In genomic region chr17:79577485-79578187, GRCh38 we compare ENCODE assay signal across 19 cellular contexts. TPM values are rescaled to one million over a fixed set of nuclear protein-coding genes. Genes with fewer than 3 reads are reported as not detected.
DNase-seq lines count a peak whose midpoint lies in the region; ATAC-seq and TF ChIP-seq lines count a peak whose summit lies in the region.
"Had no signal": no experiment of that assay in that cellular context is flagged by ENCODE, and none has a peak within 500 bp of the region (broad histone marks: within the 10 kb centered on the region; RNA-seq: fewer than 3 reads in every experiment).

No MANE protein-coding gene starts in this region.

- TF ChIP-seq CTCF in osteoblast (IDR thresholded peaks at IDR 0.05; ENCODE audit: extremely low read depth, low read depth, low read length): no peak

- no peaks in the 10 kb centered on the region for H3K4me1 ChIP-seq in osteoblast (ENCODE audit: insufficient read depth, low read length)
- H3K4me1 ChIP-seq: HAP-1 had no signal

- H3K4me2 ChIP-seq in osteoblast (ENCODE audit: insufficient read depth, low read length): no peak overlapping the region
- H3K4me2 ChIP-seq: BLaER1 had no signal

- H4K20me1 ChIP-seq in osteoblast (ENCODE audit: insufficient read depth, low read length): no peaks in the 10 kb centered on the region
- H4K20me1 ChIP-seq: BLaER1 had no signal

- peak; percentile 93 for DNase-seq in cerebellar cortex (ENCODE audit: low spot score)
- DNase-seq in cerebellum (ENCODE audit: low spot score): peak; percentile 88
- DNase-seq in osteoblast (ENCODE audit: insufficient read length, low spot score, missing footprints): peak; percentile 42
- DNase-seq in activated CD4-positive, alpha-beta T cell treated with anti-CD3 and anti-CD28 coated beads for 1 hour: no peak
- DNase-seq in natural killer cell treated with Interleukin-12 subunit alpha and Interleukin-12 subunit beta and Interleukin-15 and Interleukin-18, amount 100 ng/mL, for 72 hours (ENCODE audit: low spot score): no peak
- no peak for DNase-seq in HuH-7 (ENCODE audit: low spot score)
- DNase-seq: CD4-positive, CD25-positive, alpha-beta regulatory T cell; CD8-positive, alpha-beta memory T cell; DMS 273 treated with DMSO at 0.1 percent for 48 hours; DMS79; GOT3; HFFc6 had no signal

- ATAC-seq in natural killer cell treated with Interleukin-12 subunit alpha and Interleukin-12 subunit beta and Interleukin-15 and Interleukin-18, amount 100 ng/mL, for 72 hours: no peak

- H3K27me3 ChIP-seq in osteoblast (ENCODE audit: insufficient read depth, low read length): no peaks in the 10 kb centered on the region
- H3K27me3 ChIP-seq: BLaER1 had no signal

- no peak overlapping the region for H3K4me3 Mint-ChIP-seq in natural killer cell treated with Interleukin-12 subunit alpha and Interleukin-12 subunit beta and Interleukin-15 and Interleukin-18, amount 100 ng/mL, for 72 hours
- H3K4me3 Mint-ChIP-seq: B cell; CD4-positive, CD25-positive, alpha-beta regulatory T cell; CD8-positive, alpha-beta memory T cell; HFFc6 had no signal

- peaks cover 0 to 5% of the 10 kb centered on the region in 2 donors for H3K27me3 Mint-ChIP-seq in natural killer cell treated with Interleukin-12 subunit alpha and Interleukin-12 subunit beta and Interleukin-15 and Interleukin-18, amount 100 ng/mL, for 72 hours
- H3K27me3 Mint-ChIP-seq: CD4-positive, CD25-positive, alpha-beta regulatory T cell had no signal

- H3K4me1 Mint-ChIP-seq in natural killer cell treated with Interleukin-12 subunit alpha and Interleukin-12 subunit beta and Interleukin-15 and Interleukin-18, amount 100 ng/mL, for 72 hours (ENCODE audit: low read depth in 2 of 2): no peaks in the 10 kb centered on the region
- H3K4me1 Mint-ChIP-seq: B cell; CD4-positive, CD25-positive, alpha-beta regulatory T cell; CD8-positive, alpha-beta memory T cell had no signal

- H3K36me3 ChIP-seq in osteoblast (ENCODE audit: insufficient read depth, low read length): no peaks in the 10 kb centered on the region
- H3K36me3 ChIP-seq: BLaER1, HAP-1 had no signal

- H3K79me2 ChIP-seq in osteoblast (ENCODE audit: insufficient read depth, low read length): no peaks in the 10 kb centered on the region

- no peak overlapping the region for H2AFZ ChIP-seq in osteoblast (ENCODE audit: low read length)

- H3K27ac Mint-ChIP-seq in natural killer cell treated with Interleukin-12 subunit alpha and Interleukin-12 subunit beta and Interleukin-15 and Interleukin-18, amount 100 ng/mL, for 72 hours: no peak overlapping the region
- H3K27ac Mint-ChIP-seq: B cell; CD4-positive, CD25-positive, alpha-beta regulatory T cell; CD8-positive, alpha-beta memory T cell; HFFc6 had no signal

- H3K9me3 ChIP-seq in osteoblast (ENCODE audit: low read depth, low read length): no peaks in the 10 kb centered on the region
- H3K9me3 ChIP-seq: BLaER1, HAP-1 had no signal

- H3K9me3 Mint-ChIP-seq in natural killer cell treated with Interleukin-12 subunit alpha and Interleukin-12 subunit beta and Interleukin-15 and Interleukin-18, amount 100 ng/mL, for 72 hours: no peaks in the 10 kb centered on the region

- H3K4me3 ChIP-seq in osteoblast (ENCODE audit: insufficient read depth, low read length): no peak overlapping the region
- H3K4me3 ChIP-seq: BLaER1, HAP-1 had no signal

- H3K36me3 Mint-ChIP-seq in natural killer cell treated with Interleukin-12 subunit alpha and Interleukin-12 subunit beta and Interleukin-15 and Interleukin-18, amount 100 ng/mL, for 72 hours: no peaks in the 10 kb centered on the region
- H3K36me3 Mint-ChIP-seq: CD4-positive, CD25-positive, alpha-beta regulatory T cell; CD8-positive, alpha-beta memory T cell had no signal

- no peak overlapping the region for H3K27ac ChIP-seq in osteoblast (ENCODE audit: low read depth, low read length)
- H3K27ac ChIP-seq: BLaER1, C4-2B had no signal

RNA-seq across cellular contexts. Expression of gene RBFOX3, which starts 33.2 kb away (rescaled TPM):
- total RNA-seq in cerebellum (12.3 TPM), osteoblast (not detected in 2 replicates)
- total RNA-seq in natural killer cell treated with Interleukin-12 subunit alpha and Interleukin-12 subunit beta and Interleukin-15 and Interleukin-18, amount 100 ng/mL, for 72 hours: not detected
- total RNA-seq: A172; A673; B cell; CD4-positive, CD25-positive, alpha-beta regulatory T cell; CD8-positive, alpha-beta memory T cell; Daoy; HFFc6 had no signal

Comparison
In these comparisons a context has a peak if more than half of its experiments do, and no peak if none do; other contexts are left out.
1. DNase-seq: peak in cerebellar cortex (single experiment), cerebellum (single experiment) and osteoblast (single experiment); none in activated CD4-positive, alpha-beta T cell treated with anti-CD3 and anti-CD28 coated beads for 1 hour (single experiment), natural killer cell treated with Interleukin-12 subunit alpha and Interleukin-12 subunit beta and Interleukin-15 and Interleukin-18, amount 100 ng/mL, for 72 hours (single experiment) and HuH-7 (single experiment).
2. RNA of gene RBFOX3, which starts 33.2 kb away (total RNA-seq): 12.3 TPM in cerebellum (single experiment); not detected in osteoblast and not detected in natural killer cell treated with Interleukin-12 subunit alpha and Interleukin-12 subunit beta and Interleukin-15 and Interleukin-18, amount 100 ng/mL, for 72 hours; every median in the first group is over 10 times any median in the second.